In the genomic region with DNA sequence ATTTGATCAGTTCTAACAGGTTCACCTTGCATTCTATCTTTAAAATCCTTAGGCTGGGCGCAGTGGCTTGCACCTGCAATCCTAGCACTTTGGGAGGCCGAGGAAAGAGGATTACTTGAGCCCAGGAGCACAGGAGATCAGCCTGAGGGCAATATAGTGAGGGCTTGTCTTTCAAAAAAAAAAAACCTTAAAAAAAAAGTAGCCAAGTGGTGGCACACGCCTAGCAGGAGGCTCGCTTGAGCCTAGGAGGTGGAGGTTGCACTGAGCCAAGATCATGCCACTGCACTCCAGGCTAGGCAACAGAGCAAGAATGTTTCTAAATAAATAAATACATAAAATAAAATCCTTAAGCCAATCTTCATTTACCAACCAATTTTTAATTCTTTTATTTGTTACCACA, we compare ENCODE assay signal across 10 cellular contexts.
DNase-seq lines count a peak whose midpoint lies in the region; ATAC-seq and TF ChIP-seq lines count a peak whose summit lies in the region.
"Had no signal": no experiment of that assay in that cellular context is flagged by ENCODE, and none has a peak within 500 bp of the region (broad histone marks: within the 10 kb centered on the region; RNA-seq: fewer than 3 reads in every experiment).

No MANE protein-coding gene starts in this region.

- H3K27me3 ChIP-seq in MG63 (no peaks in the 10 kb centered on the region), colonic mucosa (no peaks in the 10 kb centered on the region), neutrophil (no peaks in the 10 kb centered on the region), adrenal gland (no peaks in the 10 kb centered on the region)

- peak overlapping the region in 1 of 2 donors; percentile 19 for H3K9ac ChIP-seq in colonic mucosa (ENCODE audit: low read depth in 2 of 2, low read length in 2 of 2)

- TF ChIP-seq CTCF in colonic mucosa (IDR thresholded peaks at IDR 0.05) (no peak), neutrophil (IDR thresholded peaks at IDR 0.05) (no peak), adrenal gland (IDR thresholded peaks at IDR 0.05) (no peak)

- H3K27ac ChIP-seq in colonic mucosa, result peak overlapping the region; percentile 68
- H3K27ac ChIP-seq in neutrophil, result peak overlapping the region; percentile 79
- H3K27ac ChIP-seq in adrenal gland, result no peak overlapping the region

- H3K36me3 ChIP-seq in MG63 (peaks cover 30% of the 10 kb centered on the region), colonic mucosa (no peaks in the 10 kb centered on the region), neutrophil (no peaks in the 10 kb centered on the region), adrenal gland (replicated peaks in 1 of 2) (no peaks in the 10 kb centered on the region)

- no peak for ATAC-seq in HG02870 (IDR thresholded peaks at IDR 0.05; ENCODE audit: unreplicated experiment)

- H3K4me1 ChIP-seq in colonic mucosa (no peaks in the 10 kb centered on the region), neutrophil (ENCODE audit: control insufficient read depth in 1 of 2, insufficient read depth in 1 of 2, low read depth in 1 of 2, low read length in 1 of 2) (peaks cover 20 to 34% of the 10 kb centered on the region in 2 experiments), adrenal gland (replicated peaks in 1 of 2) (peaks cover 0 to 22% of the 10 kb centered on the region in 2 donors)

- H3K9me3 ChIP-seq in MG63 (no peaks in the 10 kb centered on the region), colonic mucosa (no peaks in the 10 kb centered on the region), neutrophil (no peaks in the 10 kb centered on the region), adrenal gland (replicated peaks in 1 of 3) (no peaks in the 10 kb centered on the region)

- H3K4me3 ChIP-seq in MG63, result peak overlapping the region; percentile 79
- no peak overlapping the region for H3K4me3 ChIP-seq in colonic mucosa
- no peak overlapping the region for H3K4me3 ChIP-seq in neutrophil (ENCODE audit: low read depth in 1 of 2, low read length in 1 of 2)
- no peak overlapping the region for H3K4me3 ChIP-seq in adrenal gland

- no peak for TF ChIP-seq POLR2A in adrenal gland (IDR thresholded peaks at IDR 0.05)

- intact Hi-C loops in colonic mucosa (cut with DNase I), result loop anchor here (10.0 kb wide), 2 partner anchors 202 to 558 kb away; partner anchors contain the start of gene SEC24D
- intact Hi-C loops in adrenal gland (cut with DNase I), result no loop called here

- DNase-seq in DMS 273 (lab: John Stamatoyannopoulos, UW; ENCODE audit: unreplicated experiment), result peak; percentile 1
- no peak for DNase-seq in DMS 273 treated with DMSO at 0.1 percent for 48 hours (lab: John Stamatoyannopoulos, UW)
- DNase-seq in MG63, result no peak
- peak; percentile 29 for DNase-seq in colonic mucosa
- no peak for DNase-seq in adrenal gland
- no peak for DNase-seq in NCI-H2107 (lab: John Stamatoyannopoulos, UW)
- DNase-seq: activated CD8-positive, alpha-beta memory T cell treated with anti-CD3 and anti-CD28 coated beads, Interleukin-2, amount 50 U/mL, for 4 hours; IMR-90 had no signal

- WGBS in adrenal gland, 4 donors, result 94 to 97% (median 95%) methylated on average over 4 of the region's 4 CpGs

Comparison
In these comparisons a context has a peak if more than half of its experiments do, and no peak if none do; other contexts are left out.
1. DNase-seq: peak in DMS 273 (single experiment) and colonic mucosa (single experiment); none in DMS 273 treated with DMSO at 0.1 percent for 48 hours (single experiment), MG63 (single experiment), adrenal gland (0 of 7) and NCI-H2107 (single experiment).
2. H3K27ac ChIP-seq: peak in colonic mucosa (single experiment) and neutrophil (single experiment); none in adrenal gland (0 of 5).